ENCODE assay signal across 9 cellular contexts in genomic region chr2:177783835-177784448, GRCh38.
A peak's percentile ranks its signal among the peaks of the same experiment; 100 is the strongest.
DNase-seq lines count a peak whose midpoint lies in the region; ATAC-seq and TF ChIP-seq lines count a peak whose summit lies in the region.
"Had no signal": no experiment of that assay in that cellular context is flagged by ENCODE, and none has a peak within 500 bp of the region (broad histone marks: within the 10 kb centered on the region; RNA-seq: fewer than 3 reads in every experiment).

No MANE protein-coding gene starts in this region.

- peaks cover 5% of the 10 kb centered on the region for H3K36me3 Mint-ChIP-seq in T-helper 1 cell treated with Interleukin-12 subunit alpha and Interleukin-12 subunit beta and Interleukin-4 antibody, amounts not matched to agents 30 μg/mL and 1 μg/mL, for 36 hours (ENCODE audit: low read depth)

- H3K4me3 ChIP-seq in right lobe of liver: peak overlapping the region in 1 of 3 donors; percentile 4
- H3K4me3 ChIP-seq: lung had no signal

- H3K27ac ChIP-seq in right lobe of liver: peak overlapping the region in 2 of 3 donors; percentile 36 to 47

- H3K4me1 Mint-ChIP-seq in T-helper 1 cell treated with Interleukin-12 subunit alpha and Interleukin-12 subunit beta and Interleukin-4 antibody, amounts not matched to agents 30 μg/mL and 1 μg/mL, for 36 hours (ENCODE audit: low read depth): peaks cover 23% of the 10 kb centered on the region

- H3K27me3 ChIP-seq in right lobe of liver: no peaks in the 10 kb centered on the region

- H3K36me3 ChIP-seq in right lobe of liver: no peaks in the 10 kb centered on the region

- peaks cover 5% of the 10 kb centered on the region for H3K9me3 Mint-ChIP-seq in T-helper 1 cell treated with Interleukin-12 subunit alpha and Interleukin-12 subunit beta and Interleukin-4 antibody, amounts not matched to agents 30 μg/mL and 1 μg/mL, for 36 hours

- no peak for TF ChIP-seq POLR2A in right lobe of liver (IDR thresholded peaks at IDR 0.05)

- peaks cover 0 to 5% (median 0%) of the 10 kb centered on the region in 4 donors for H3K4me1 ChIP-seq in right lobe of liver

- DNase-seq in right lobe of liver: no peak
- DNase-seq in DMS 273 (lab: John Stamatoyannopoulos, UW; ENCODE audit: unreplicated experiment): no peak
- DNase-seq in effector CD8-positive, alpha-beta T cell (lab: John Stamatoyannopoulos, UW): no peak
- DNase-seq in NCI-H2227 (lab: John Stamatoyannopoulos, UW; ENCODE audit: unreplicated experiment): no peak
- no peak for DNase-seq in stimulated activated CD8-positive, alpha-beta memory T cell treated with anti-CD3 and anti-CD28 coated beads, Interleukin-4, amount 100 ng/mL, for 48 hours

- WGBS in right lobe of liver (ENCODE audit: insufficient coverage, low coverage, low lambda C conversion rate, missing lambda C conversion rate): 9% methylated on average over 2 of the region's 2 CpGs

- no peak for TF ChIP-seq CTCF in right lobe of liver (IDR thresholded peaks at IDR 0.05)

- peak; percentile 60 for ATAC-seq in GM18517 (IDR thresholded peaks at IDR 0.05; ENCODE audit: unreplicated experiment)
- ATAC-seq in HG03064 (IDR thresholded peaks at IDR 0.05; ENCODE audit: low read depth, unreplicated experiment): peak; percentile 95
- ATAC-seq in right lobe of liver: peak; percentile 27 to 45 (median 36)

- intact Hi-C loops in right lobe of liver (cut with DNase I): no loop called here

- no peaks in the 10 kb centered on the region for H3K9me3 ChIP-seq in right lobe of liver

- H3K27ac Mint-ChIP-seq in T-helper 1 cell treated with Interleukin-12 subunit alpha and Interleukin-12 subunit beta and Interleukin-4 antibody, amounts not matched to agents 30 μg/mL and 1 μg/mL, for 36 hours: peak overlapping the region; percentile 47

- H3K27me3 Mint-ChIP-seq in T-helper 1 cell treated with Interleukin-12 subunit alpha and Interleukin-12 subunit beta and Interleukin-4 antibody, amounts not matched to agents 30 μg/mL and 1 μg/mL, for 36 hours (ENCODE audit: low read depth): peaks cover 13% of the 10 kb centered on the region

- peak overlapping the region; percentile 36 for H3K4me3 Mint-ChIP-seq in T-helper 1 cell treated with Interleukin-12 subunit alpha and Interleukin-12 subunit beta and Interleukin-4 antibody, amounts not matched to agents 30 μg/mL and 1 μg/mL, for 36 hours

Comparison
In these comparisons a context has a peak if more than half of its experiments do, and no peak if none do; other contexts are left out.
1. ATAC-seq: peak in every context shown above with its lines; median percentile 95 in HG03064; 60 in GM18517; 36 in right lobe of liver.